ENCODE assay signal across 8 cellular contexts in the genomic region with DNA sequence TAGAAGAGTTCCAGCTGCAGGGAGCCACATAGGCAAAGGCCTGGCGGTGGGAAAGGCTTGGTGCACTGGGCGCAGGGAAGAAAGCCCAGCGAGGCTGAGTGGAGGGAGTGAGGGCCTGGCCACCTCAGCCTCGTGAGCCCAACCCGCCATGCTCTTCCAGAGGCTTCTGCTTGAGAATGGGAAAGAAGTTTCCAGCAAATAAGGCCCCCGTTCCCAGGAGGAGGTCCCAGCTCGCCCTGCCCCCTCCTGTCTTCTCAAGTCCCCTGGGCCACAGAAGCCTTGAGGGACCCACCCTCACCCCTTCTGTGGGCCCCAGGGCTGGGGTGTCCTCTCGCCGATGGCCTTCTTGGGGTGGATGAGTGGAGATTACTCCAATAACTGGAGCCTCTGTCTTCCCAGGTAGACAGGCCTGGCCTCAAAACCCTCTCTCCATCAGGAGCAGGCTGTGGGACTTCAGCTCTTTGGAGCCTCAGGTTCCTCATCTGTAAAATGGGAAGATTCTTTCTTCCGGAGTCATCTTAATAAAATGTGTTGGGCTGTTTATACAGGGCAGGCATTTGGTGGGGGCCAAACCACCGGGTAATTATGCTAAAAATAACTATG. TPM values are rescaled to one million over a fixed set of nuclear protein-coding genes. Genes with fewer than 3 reads are reported as not detected.
A peak's percentile ranks its signal among the peaks of the same experiment; 100 is the strongest.
DNase-seq lines count a peak whose midpoint lies in the region; ATAC-seq and TF ChIP-seq lines count a peak whose summit lies in the region.

No MANE protein-coding gene starts in this region.

- CTCF ChIA-PET in activated B cell treated with CpG ODN at 0.5 μM for 24 hours (lab: Charles Lee) = interaction anchor here (0.8 to 1.4 kb wide), 2 partner anchors 16 to 29 kb away, joined by 3 read pairs; no protein-coding TSS in a partner anchor

- H3K9me3 ChIP-seq in lower lobe of right lung = no peaks in the 10 kb centered on the region
- H3K9me3 ChIP-seq in thoracic aorta = no peaks in the 10 kb centered on the region

- POLR2A ChIA-PET in activated B cell treated with CpG ODN at 0.5 μM for 24 hours (lab: Charles Lee) = interaction anchor here (0.9 to 3.4 kb wide), 5 partner anchors 17 to 130 kb away, joined by 3 to 32 read pairs (median 5); partner anchors contain the start of genes LITAF and TXNDC11

- ATAC-seq in activated B cell treated with CpG ODN at 0.5 μM for 24 hours (ENCODE audit: low read depth) = no peak
- no peak for ATAC-seq in lower lobe of right lung
- ATAC-seq in thoracic aorta (ENCODE audit: insufficient number of reproducible peaks, low FRiP score, low read depth) = no peak
- no peak for ATAC-seq in HG03565 (IDR thresholded peaks at IDR 0.05; ENCODE audit: unreplicated experiment)
- ATAC-seq in GM18870 (IDR thresholded peaks at IDR 0.05; ENCODE audit: unreplicated experiment) = no peak

- TF ChIP-seq CTCF in activated B cell treated with CpG ODN at 0.5 μM for 24 hours (IDR thresholded peaks at IDR 0.05) (no peak), lower lobe of right lung (IDR thresholded peaks at IDR 0.05) (no peak), thoracic aorta (IDR thresholded peaks at IDR 0.05) (no peak)

- intact Hi-C loops in activated B cell treated with CpG ODN at 0.5 μM for 24 hours (cut with micrococcal nuclease) = loop anchor here (5.0 kb wide), 1 partner anchor 185 kb away; the partner anchor contains the start of gene RSL1D1
- intact Hi-C loops in lower lobe of right lung (cut with DNase I) = no loop called here

- H3K36me3 ChIP-seq in lower lobe of right lung (no peaks in the 10 kb centered on the region), thoracic aorta (no peaks in the 10 kb centered on the region)

- no peaks in the 10 kb centered on the region for H3K9me3 Mint-ChIP-seq in activated naive CD4-positive, alpha-beta T cell treated with anti-CD3 and anti-CD28 coated beads, Interleukin-2, amount 50 U/mL, for 24 hours
- H3K9me3 Mint-ChIP-seq in activated B cell treated with CpG ODN at 0.5 μM for 24 hours = no peaks in the 10 kb centered on the region

- H3K4me1 ChIP-seq in lower lobe of right lung (peaks cover 33% of the 10 kb centered on the region), thoracic aorta (ENCODE audit: control insufficient read depth in 1 of 2, low read depth in 2 of 2) (peaks cover 18 to 40% of the 10 kb centered on the region in 2 donors)

- H3K27ac Mint-ChIP-seq in activated naive CD4-positive, alpha-beta T cell treated with anti-CD3 and anti-CD28 coated beads, Interleukin-2, amount 50 U/mL, for 24 hours = peak overlapping the region; percentile 41
- peak overlapping the region; percentile 18 for H3K27ac Mint-ChIP-seq in activated B cell treated with CpG ODN at 0.5 μM for 24 hours

- H3K4me3 Mint-ChIP-seq in activated naive CD4-positive, alpha-beta T cell treated with anti-CD3 and anti-CD28 coated beads, Interleukin-2, amount 50 U/mL, for 24 hours = peak overlapping the region; percentile 77
- H3K4me3 Mint-ChIP-seq in activated B cell treated with CpG ODN at 0.5 μM for 24 hours = peak overlapping the region; percentile 66

- no peaks in the 10 kb centered on the region for H3K27me3 Mint-ChIP-seq in activated naive CD4-positive, alpha-beta T cell treated with anti-CD3 and anti-CD28 coated beads, Interleukin-2, amount 50 U/mL, for 24 hours
- H3K27me3 Mint-ChIP-seq in activated B cell treated with CpG ODN at 0.5 μM for 24 hours = no peaks in the 10 kb centered on the region

- TF ChIP-seq POLR2A in erythroblast (IDR thresholded peaks at IDR 0.05; ENCODE audit: low read length) = no peak

- H3K27me3 ChIP-seq in lower lobe of right lung (ENCODE audit: low read depth) (no peaks in the 10 kb centered on the region), thoracic aorta (replicated peaks; ENCODE audit: insufficient read depth) (no peaks in the 10 kb centered on the region)

- H3K4me3 ChIP-seq in lower lobe of right lung = peak overlapping the region; percentile 57
- peak overlapping the region; percentile 78 for H3K4me3 ChIP-seq in thoracic aorta

- H3K27ac ChIP-seq in lower lobe of right lung = no peak overlapping the region
- H3K27ac ChIP-seq in thoracic aorta = peak overlapping the region in 1 of 2 donors; percentile 46

- no peaks in the 10 kb centered on the region for H3K36me3 Mint-ChIP-seq in activated naive CD4-positive, alpha-beta T cell treated with anti-CD3 and anti-CD28 coated beads, Interleukin-2, amount 50 U/mL, for 24 hours
- H3K36me3 Mint-ChIP-seq in activated B cell treated with CpG ODN at 0.5 μM for 24 hours (ENCODE audit: low read depth) = peaks cover 1% of the 10 kb centered on the region

- H3K4me1 Mint-ChIP-seq in activated naive CD4-positive, alpha-beta T cell treated with anti-CD3 and anti-CD28 coated beads, Interleukin-2, amount 50 U/mL, for 24 hours = peaks cover 76% of the 10 kb centered on the region
- peaks cover 69% of the 10 kb centered on the region for H3K4me1 Mint-ChIP-seq in activated B cell treated with CpG ODN at 0.5 μM for 24 hours

- no peak for DNase-seq in activated naive CD4-positive, alpha-beta T cell (lab: John Stamatoyannopoulos, UW)
- DNase-seq in activated B cell treated with CpG ODN at 0.5 μM for 24 hours (no peak), lower lobe of right lung (no peak), thoracic aorta (ENCODE audit: low spot score) (no peak), erythroblast (lab: John Stamatoyannopoulos, UW) (no peak)

RNA-seq across cellular contexts. Expression of gene SNN, which starts 0.9 kb away (rescaled TPM):
- total RNA-seq in activated B cell treated with CpG ODN at 0.5 μM for 24 hours (31.9 and 32.1 TPM in 2 replicates), lower lobe of right lung (25.5 TPM), thoracic aorta (10 to 100 TPM; 14.6 to 21.4 TPM)
